In the genomic region with DNA sequence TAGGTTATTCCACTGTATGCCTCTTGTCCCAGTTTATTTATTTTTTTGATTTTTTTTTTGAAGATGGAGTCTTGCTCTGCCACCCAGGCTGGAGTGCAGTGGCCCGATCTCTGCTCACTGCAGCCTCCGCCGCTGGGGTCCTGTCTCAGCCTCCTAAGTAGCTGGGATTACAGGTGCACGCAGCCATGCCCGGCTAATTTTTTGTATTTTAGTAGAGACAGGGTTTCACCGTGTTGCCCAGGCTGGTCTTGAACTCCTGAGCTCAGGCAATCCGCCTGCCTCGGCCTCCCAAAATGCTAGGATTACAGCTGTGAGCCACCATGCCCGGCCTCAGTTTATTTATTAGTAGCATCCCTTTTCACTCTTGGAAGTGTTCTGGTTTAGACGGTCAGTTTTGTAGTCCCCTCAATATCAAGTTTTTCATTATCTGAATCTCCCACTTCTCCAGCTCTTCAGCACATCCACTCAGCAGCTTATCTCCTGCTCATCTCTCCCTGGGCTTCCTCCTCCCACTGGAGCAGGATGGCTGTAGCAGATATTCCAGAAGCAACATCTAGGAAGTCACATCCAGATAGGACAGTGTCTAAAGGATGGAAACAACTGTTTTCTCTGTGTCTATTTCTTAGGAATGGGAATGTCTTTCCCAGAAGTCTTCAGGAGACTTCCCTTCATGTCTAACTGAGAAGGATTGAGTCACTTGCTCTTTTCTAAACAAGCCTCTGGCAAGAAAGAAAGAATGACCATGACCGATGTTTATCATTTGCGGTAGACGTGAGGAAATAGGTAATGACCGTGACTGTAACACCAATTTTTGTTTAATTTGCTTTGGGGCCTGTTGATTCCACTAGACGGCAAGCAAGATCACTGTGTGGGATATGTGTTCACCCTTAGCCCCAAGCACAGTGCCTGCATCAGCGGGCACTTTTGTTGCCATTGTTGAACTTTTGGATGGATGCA, we compare ENCODE assay signal across 1 cellular context.
TF ChIP-seq lines count a peak whose summit lies in the region.

No MANE protein-coding gene starts in this region.

TF ChIP-seq in K562, 482 proteins besides CTCF, POLR2A, EP300 and RAD21:
- TF ChIP-seq, protein P1, sequence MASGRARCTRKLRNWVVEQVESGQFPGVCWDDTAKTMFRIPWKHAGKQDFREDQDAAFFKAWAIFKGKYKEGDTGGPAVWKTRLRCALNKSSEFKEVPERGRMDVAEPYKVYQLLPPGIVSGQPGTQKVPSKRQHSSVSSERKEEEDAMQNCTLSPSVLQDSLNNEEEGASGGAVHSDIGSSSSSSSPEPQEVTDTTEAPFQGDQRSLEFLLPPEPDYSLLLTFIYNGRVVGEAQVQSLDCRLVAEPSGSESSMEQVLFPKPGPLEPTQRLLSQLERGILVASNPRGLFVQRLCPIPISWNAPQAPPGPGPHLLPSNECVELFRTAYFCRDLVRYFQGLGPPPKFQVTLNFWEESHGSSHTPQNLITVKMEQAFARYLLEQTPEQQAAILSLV (tag; IDR thresholded peaks at IDR 0.05): no peak
- TF ChIP-seq GATA2 (CRISPR knock-in tag; IDR thresholded peaks at IDR 0.05): no peak
- TF ChIP-seq CHD1 (IDR thresholded peaks at IDR 0.05; ENCODE audit: low read length): no peak
